ENCODE assay signal across 7 cellular contexts in the genomic region with DNA sequence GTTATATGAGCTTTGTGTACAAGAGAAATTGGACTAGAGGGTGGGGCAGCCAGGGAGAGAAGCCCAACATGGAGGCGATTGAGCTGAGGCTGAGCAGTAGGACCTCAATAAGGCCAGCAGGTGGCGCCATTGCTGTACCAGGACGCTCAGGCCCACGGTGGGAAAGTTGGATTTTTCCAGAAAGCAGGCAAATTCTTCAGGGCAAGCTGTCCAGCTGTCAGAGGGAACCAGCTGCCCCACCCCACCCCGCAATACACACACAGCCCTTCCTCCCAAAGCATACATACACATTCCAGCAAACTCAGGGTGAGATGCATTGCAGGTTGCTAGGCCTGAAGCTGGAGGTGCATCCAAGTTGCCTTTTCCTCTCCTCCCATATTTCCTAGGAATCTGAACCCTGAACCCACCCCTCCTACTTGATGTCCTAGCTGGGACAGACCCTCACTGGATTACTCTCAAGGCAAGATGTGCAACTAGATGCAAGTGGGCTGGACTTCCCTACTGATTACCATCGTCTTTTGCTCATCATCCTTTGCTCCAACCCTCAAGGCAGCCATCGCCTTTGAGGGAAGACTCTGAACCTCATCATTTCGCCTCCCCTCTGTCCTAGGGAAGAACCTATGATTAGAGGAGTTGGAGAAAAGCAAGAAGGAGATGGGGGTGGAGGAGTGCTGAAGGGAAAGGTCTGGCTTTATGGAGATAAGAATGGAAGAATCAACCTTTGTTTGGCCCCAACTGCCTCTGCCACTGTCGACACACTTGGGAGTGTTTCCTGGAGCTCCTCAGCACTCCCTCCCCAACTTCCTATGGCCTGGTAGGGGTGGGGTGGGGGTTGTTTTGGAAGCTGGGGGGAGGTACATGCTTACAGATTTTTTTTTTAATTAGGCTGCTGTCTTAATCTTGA. TPM values are rescaled to one million over a fixed set of nuclear protein-coding genes. Genes with fewer than 3 reads are reported as not detected.
DNase-seq lines count a peak whose midpoint lies in the region; ATAC-seq and TF ChIP-seq lines count a peak whose summit lies in the region.

No MANE protein-coding gene starts in this region.

- in situ Hi-C loops in brain microvascular endothelial cell (cut with HindIII; ENCODE audit: low pct_ligation_motif_present, low sequenced_read_pairs), result no loop called here

- H3K27me3 Mint-ChIP-seq in immature natural killer cell (ENCODE audit: low read depth in 3 of 3), result peaks cover 0 to 8% (median 8%) of the 10 kb centered on the region in 3 donors

- no peak overlapping the region for H3K4me3 ChIP-seq in brain microvascular endothelial cell (ENCODE audit: low read depth, low read length)

- no peaks in the 10 kb centered on the region for H3K36me3 ChIP-seq in brain microvascular endothelial cell (replicated peaks)

- TF ChIP-seq CTCF in GM12873 (IDR thresholded peaks at IDR 0.05; ENCODE audit: insufficient read depth, low read depth, low read length, missing control alignments) (peak; percentile 94), brain microvascular endothelial cell (IDR thresholded peaks at IDR 0.05; ENCODE audit: low read depth, low read length, missing control alignments) (peak; percentile 96)

- no peaks in the 10 kb centered on the region for H3K36me3 Mint-ChIP-seq in immature natural killer cell

- DNase-seq in NCI-H2029 treated with DMSO at 0.1 percent for 48 hours (lab: John Stamatoyannopoulos, UW) (peak; percentile 72), UCSD-AML1 (lab: John Stamatoyannopoulos, UW; ENCODE audit: unreplicated experiment) (peak; percentile 78), brain microvascular endothelial cell (peak; percentile 75), immature natural killer cell (peak; percentile 62 to 70 (median 66)), smooth muscle cell of the brain vasculature (ENCODE audit: low read depth, low spot score) (peak; percentile 78)

- H3K27me3 ChIP-seq in brain microvascular endothelial cell (replicated peaks), result no peaks in the 10 kb centered on the region

- peak; percentile 47 for ATAC-seq in HG02884 (IDR thresholded peaks at IDR 0.05; ENCODE audit: unreplicated experiment)

- peak overlapping the region; percentile 44 to 99 (median 86) for H3K27ac Mint-ChIP-seq in immature natural killer cell

- peaks cover 41 to 43% of the 10 kb centered on the region in 2 donors for H3K4me1 Mint-ChIP-seq in immature natural killer cell

- no peak overlapping the region for H3K27ac ChIP-seq in brain microvascular endothelial cell

- no peaks in the 10 kb centered on the region for H3K9me3 Mint-ChIP-seq in immature natural killer cell

- peak overlapping the region in 3 of 5 donors; percentile 9 to 36 (median 34) for H3K4me3 Mint-ChIP-seq in immature natural killer cell

RNA-seq across cellular contexts. Expression of a gene that starts 25.5 kb away (rescaled TPM):
- polyA plus RNA-seq in immature natural killer cell, result not detected
